Comparison of ENCODE assay signal across 16 cellular contexts in the genomic region with DNA sequence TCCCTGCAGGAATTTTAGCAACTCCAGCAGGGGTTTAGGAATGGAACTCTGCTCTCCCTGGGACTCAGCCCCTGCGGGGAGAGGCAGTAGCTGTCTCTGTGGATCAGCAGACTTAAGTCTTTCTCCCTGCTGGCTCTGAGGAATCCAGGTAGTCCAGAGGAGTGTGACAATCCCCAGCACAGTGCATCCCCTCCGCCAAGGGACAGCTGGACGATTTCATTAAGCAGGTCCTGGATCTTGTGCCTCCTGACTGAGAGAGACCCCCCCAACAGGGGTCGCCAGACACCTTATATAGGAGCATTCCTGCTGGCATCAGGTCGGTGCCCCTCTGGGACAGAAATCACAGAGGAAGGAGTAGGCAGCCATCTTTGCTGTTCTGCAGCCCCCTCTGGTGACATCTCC. TPM values are rescaled to one million over a fixed set of nuclear protein-coding genes. Genes with fewer than 3 reads are reported as not detected.
A peak's percentile ranks its signal among the peaks of the same experiment; 100 is the strongest.
DNase-seq lines count a peak whose midpoint lies in the region; ATAC-seq and TF ChIP-seq lines count a peak whose summit lies in the region.
"Had no signal": no experiment of that assay in that cellular context is flagged by ENCODE, and none has a peak within 500 bp of the region (broad histone marks: within the 10 kb centered on the region; RNA-seq: fewer than 3 reads in every experiment).

No MANE protein-coding gene starts in this region.

- peak; percentile 10 for DNase-seq in DMS53 (lab: John Stamatoyannopoulos, UW)
- DNase-seq in DMS53 treated with DMSO at 0.1 percent for 48 hours (lab: John Stamatoyannopoulos, UW; ENCODE audit: unreplicated experiment), result no peak
- peak; percentile 58 for DNase-seq in WTC11 (ENCODE audit: low spot score)
- DNase-seq in iPS-NIHi11 (ENCODE audit: low spot score), result peak; percentile 20
- peak; percentile 45 for DNase-seq in posterior vena cava (ENCODE audit: low spot score)
- no peak for DNase-seq in hepatocyte (ENCODE audit: low spot score)
- no peak for DNase-seq in natural killer cell
- DNase-seq: GM23248, HFFc6, KBM-7, NCI-H226, NCI-H69 had no signal

- intact Hi-C loops in posterior vena cava (cut with DNase I) (no loop called here), natural killer cell (cut with micrococcal nuclease) (no loop called here)

- no peaks in the 10 kb centered on the region for H3K27me3 ChIP-seq in hepatocyte
- H3K27me3 ChIP-seq: BLaER1 had no signal

- H3K4me2 ChIP-seq in hepatocyte, result no peak overlapping the region
- H3K4me2 ChIP-seq: BLaER1 had no signal

- H3K27me3 Mint-ChIP-seq in WTC11 (ENCODE audit: low read depth) (no peaks in the 10 kb centered on the region), natural killer cell (ENCODE audit: low read depth in 2 of 2) (no peaks in the 10 kb centered on the region)

- H4K20me1 ChIP-seq in hepatocyte (ENCODE audit: insufficient read depth, poor library complexity, severe bottlenecking), result no peaks in the 10 kb centered on the region
- H4K20me1 ChIP-seq: BLaER1 had no signal

- H3K9me2 ChIP-seq in hepatocyte (replicated peaks; ENCODE audit: insufficient read depth), result no peaks in the 10 kb centered on the region

- no peaks in the 10 kb centered on the region for H3K79me2 ChIP-seq in hepatocyte

- H3K4me1 ChIP-seq in hepatocyte (ENCODE audit: insufficient read depth), result no peaks in the 10 kb centered on the region
- H3K4me1 ChIP-seq: BLaER1 had no signal

- POLR2A ChIA-PET in WTC11 (lab: Charles Lee), result no interaction called here

- H3K27ac Mint-ChIP-seq in WTC11, result no peak overlapping the region
- H3K27ac Mint-ChIP-seq in natural killer cell, result no peak overlapping the region
- H3K27ac Mint-ChIP-seq: HFFc6 had no signal

- CTCF ChIA-PET in WTC11 (lab: Charles Lee), result interaction anchor here (0.6 to 1.4 kb wide), 4 partner anchors 20 to 341 kb away, joined by 3 to 4 read pairs (median 3); no protein-coding TSS in a partner anchor

- no peak overlapping the region for H3K27ac ChIP-seq in hepatocyte
- H3K27ac ChIP-seq: 22Rv1, BLaER1, GM23248, HL-60 had no signal

- H3K4me3 Mint-ChIP-seq in WTC11 (no peak overlapping the region), natural killer cell (no peak overlapping the region)
- H3K4me3 Mint-ChIP-seq: HFFc6 had no signal

- H3K9me3 ChIP-seq in hepatocyte (ENCODE audit: low read depth), result no peaks in the 10 kb centered on the region

- H3K36me3 Mint-ChIP-seq in WTC11 (peaks cover 40% of the 10 kb centered on the region), natural killer cell (peaks cover 25% of the 10 kb centered on the region)

- H3K9me3 Mint-ChIP-seq in WTC11 (peaks cover 51% of the 10 kb centered on the region), natural killer cell (peaks cover 7 to 18% of the 10 kb centered on the region in 2 donors)

- TF ChIP-seq CTCF in WTC11 (IDR thresholded peaks at IDR 0.05), result no peak
- no peak for TF ChIP-seq CTCF in hepatocyte (IDR thresholded peaks at IDR 0.05; ENCODE audit: poor library complexity)
- TF ChIP-seq CTCF in natural killer cell (IDR thresholded peaks at IDR 0.05), result no peak

- H3K4me1 Mint-ChIP-seq in WTC11, result no peaks in the 10 kb centered on the region
- peaks cover 35 to 67% of the 10 kb centered on the region in 2 donors for H3K4me1 Mint-ChIP-seq in natural killer cell

- no peaks in the 10 kb centered on the region for H3K36me3 ChIP-seq in hepatocyte (replicated peaks; ENCODE audit: insufficient read depth, low read depth)

- H3K4me3 ChIP-seq in hepatocyte, result no peak overlapping the region
- H3K4me3 ChIP-seq: BLaER1, GM23248 had no signal

- H2AFZ ChIP-seq in hepatocyte, result no peak overlapping the region
- H2AFZ ChIP-seq: GM23248 had no signal

- WGBS in hepatocyte (ENCODE audit: low lambda C conversion rate, missing lambda C conversion rate), result 90% methylated on average over 5 of the region's 5 CpGs

- ATAC-seq in WTC11 (peak; percentile 76), natural killer cell (no peak), GM21576 (IDR thresholded peaks at IDR 0.05; ENCODE audit: unreplicated experiment) (no peak)

TF ChIP-seq in WTC11, 78 proteins besides CTCF, POLR2A, EP300 and RAD21 (continues in another document):
- TF ChIP-seq NR3C1 (CRISPR knock-in tag; conservative IDR thresholded peaks at IDR 0.05; ENCODE audit: low read depth) (no peak), NFYB (CRISPR knock-in tag; conservative IDR thresholded peaks at IDR 0.05; ENCODE audit: low read depth) (no peak), ESRRA (CRISPR knock-in tag; IDR thresholded peaks at IDR 0.05; ENCODE audit: borderline replicate concordance) (no peak), SMAD4 (CRISPR knock-in tag; IDR thresholded peaks at IDR 0.05) (no peak), ZNF317 (CRISPR knock-in tag; IDR thresholded peaks at IDR 0.05; ENCODE audit: borderline replicate concordance, low read depth) (no peak), ZNF423 (CRISPR knock-in tag; IDR thresholded peaks at IDR 0.05) (no peak), ATF2 (CRISPR knock-in tag; IDR thresholded peaks at IDR 0.05; ENCODE audit: borderline replicate concordance, low read depth) (no peak), JUN (CRISPR knock-in tag; IDR thresholded peaks at IDR 0.05) (no peak), ZNF671 (CRISPR knock-in tag; IDR thresholded peaks at IDR 0.05) (no peak), TEAD1 (CRISPR knock-in tag; IDR thresholded peaks at IDR 0.05) (no peak), ZNF416 (CRISPR knock-in tag; IDR thresholded peaks at IDR 0.05) (no peak), GRHL2 (CRISPR knock-in tag; IDR thresholded peaks at IDR 0.05; ENCODE audit: insufficient replicate concordance, severe bottlenecking) (no peak), CBFB (CRISPR knock-in tag; IDR thresholded peaks at IDR 0.05; ENCODE audit: low read depth) (no peak), ZBTB21 (CRISPR knock-in tag; IDR thresholded peaks at IDR 0.05; ENCODE audit: borderline replicate concordance) (no peak)
- TF ChIP-seq, protein P1, sequence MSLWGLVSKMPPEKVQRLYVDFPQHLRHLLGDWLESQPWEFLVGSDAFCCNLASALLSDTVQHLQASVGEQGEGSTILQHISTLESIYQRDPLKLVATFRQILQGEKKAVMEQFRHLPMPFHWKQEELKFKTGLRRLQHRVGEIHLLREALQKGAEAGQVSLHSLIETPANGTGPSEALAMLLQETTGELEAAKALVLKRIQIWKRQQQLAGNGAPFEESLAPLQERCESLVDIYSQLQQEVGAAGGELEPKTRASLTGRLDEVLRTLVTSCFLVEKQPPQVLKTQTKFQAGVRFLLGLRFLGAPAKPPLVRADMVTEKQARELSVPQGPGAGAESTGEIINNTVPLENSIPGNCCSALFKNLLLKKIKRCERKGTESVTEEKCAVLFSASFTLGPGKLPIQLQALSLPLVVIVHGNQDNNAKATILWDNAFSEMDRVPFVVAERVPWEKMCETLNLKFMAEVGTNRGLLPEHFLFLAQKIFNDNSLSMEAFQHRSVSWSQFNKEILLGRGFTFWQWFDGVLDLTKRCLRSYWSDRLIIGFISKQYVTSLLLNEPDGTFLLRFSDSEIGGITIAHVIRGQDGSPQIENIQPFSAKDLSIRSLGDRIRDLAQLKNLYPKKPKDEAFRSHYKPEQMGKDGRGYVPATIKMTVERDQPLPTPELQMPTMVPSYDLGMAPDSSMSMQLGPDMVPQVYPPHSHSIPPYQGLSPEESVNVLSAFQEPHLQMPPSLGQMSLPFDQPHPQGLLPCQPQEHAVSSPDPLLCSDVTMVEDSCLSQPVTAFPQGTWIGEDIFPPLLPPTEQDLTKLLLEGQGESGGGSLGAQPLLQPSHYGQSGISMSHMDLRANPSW (CRISPR knock-in tag; conservative IDR thresholded peaks at IDR 0.05; ENCODE audit: low read depth), result no peak
- TF ChIP-seq, protein P2, sequence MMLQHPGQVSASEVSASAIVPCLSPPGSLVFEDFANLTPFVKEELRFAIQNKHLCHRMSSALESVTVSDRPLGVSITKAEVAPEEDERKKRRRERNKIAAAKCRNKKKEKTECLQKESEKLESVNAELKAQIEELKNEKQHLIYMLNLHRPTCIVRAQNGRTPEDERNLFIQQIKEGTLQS (CRISPR knock-in tag; conservative IDR thresholded peaks at IDR 0.05), result no peak
- TF ChIP-seq, protein P3, sequence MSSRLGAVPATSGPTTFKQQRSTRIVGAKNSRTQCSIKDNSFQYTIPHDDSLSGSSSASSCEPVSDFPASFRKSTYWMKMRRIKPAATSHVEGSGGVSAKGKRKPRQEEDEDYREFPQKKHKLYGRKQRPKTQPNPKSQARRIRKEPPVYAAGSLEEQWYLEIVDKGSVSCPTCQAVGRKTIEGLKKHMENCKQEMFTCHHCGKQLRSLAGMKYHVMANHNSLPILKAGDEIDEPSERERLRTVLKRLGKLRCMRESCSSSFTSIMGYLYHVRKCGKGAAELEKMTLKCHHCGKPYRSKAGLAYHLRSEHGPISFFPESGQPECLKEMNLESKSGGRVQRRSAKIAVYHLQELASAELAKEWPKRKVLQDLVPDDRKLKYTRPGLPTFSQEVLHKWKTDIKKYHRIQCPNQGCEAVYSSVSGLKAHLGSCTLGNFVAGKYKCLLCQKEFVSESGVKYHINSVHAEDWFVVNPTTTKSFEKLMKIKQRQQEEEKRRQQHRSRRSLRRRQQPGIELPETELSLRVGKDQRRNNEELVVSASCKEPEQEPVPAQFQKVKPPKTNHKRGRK (CRISPR knock-in tag; IDR thresholded peaks at IDR 0.05; ENCODE audit: borderline replicate concordance), result no peak

RNA-seq across cellular contexts. Expression of gene AKT3, which starts 30.6 kb away (rescaled TPM):
- total RNA-seq in WTC11 (2021) (34.5 to 38.5 TPM (median 34.6 TPM) in 3 replicates), posterior vena cava (100 to 1,000 TPM; 119 to 169 TPM), hepatocyte (13.0 and 16.9 TPM in 2 replicates), natural killer cell (100 to 1,000 TPM; 135 to 157 (median 136) TPM)
- 2.7 and 3.5 TPM in 2 replicates for polyA plus RNA-seq in hepatocyte

Comparison
In these comparisons a context has a peak if more than half of its experiments do, and no peak if none do; other contexts are left out.
1. DNase-seq: peak in DMS53 (single experiment), WTC11 (single experiment), iPS-NIHi11 (single experiment) and posterior vena cava (single experiment); none in DMS53 treated with DMSO at 0.1 percent for 48 hours (single experiment), hepatocyte (single experiment) and natural killer cell (single experiment).